Comparison of ENCODE assay signal across 8 cellular contexts in genomic region chr11:46352063-46352841, GRCh38. TPM values are rescaled to one million over a fixed set of nuclear protein-coding genes. Genes with fewer than 3 reads are reported as not detected.
DNase-seq lines count a peak whose midpoint lies in the region; ATAC-seq, FAIRE-seq and TF ChIP-seq lines count a peak whose summit lies in the region.

No MANE protein-coding gene starts in this region.

- CTCF ChIA-PET in activated CD4-positive, alpha-beta T cell treated with anti-CD3 and anti-CD28 coated beads for 36 hours (lab: Charles Lee) = interaction anchor here (0.6 to 13.2 kb wide), 28 partner anchors 9 to 349 kb away, joined by 3 to 141 read pairs (median 4); partner anchors contain the start of genes ATG13, CHRM4 and ZNF408

- peaks cover 82% of the 10 kb centered on the region for H3K4me1 Mint-ChIP-seq in activated CD4-positive, alpha-beta T cell treated with anti-CD3 and anti-CD28 coated beads for 36 hours
- H3K4me1 Mint-ChIP-seq in central memory CD8-positive, alpha-beta T cell = peaks cover 76% of the 10 kb centered on the region

- H3K27me3 ChIP-seq in lung (ENCODE audit: control insufficient read depth, insufficient read depth) = no peaks in the 10 kb centered on the region

- no peak for FAIRE-seq in HTR-8/SVneo (lab: Jason Lieb, UNC)

- H3K27ac ChIP-seq in lung (ENCODE audit: low read depth in 1 of 2, low read length in 1 of 2) = no peak overlapping the region

- ATAC-seq in activated CD4-positive, alpha-beta T cell treated with anti-CD3 and anti-CD28 coated beads for 36 hours = peak; percentile 39
- peak; percentile 49 for ATAC-seq in central memory CD8-positive, alpha-beta T cell (replicated peaks; ENCODE audit: extremely low read depth, poor library complexity, severe bottlenecking)
- no peak for ATAC-seq in lung (ENCODE audit: insufficient read depth, low FRiP score)

- H3K36me3 ChIP-seq in lung (ENCODE audit: control insufficient read depth in 2 of 2, insufficient read depth in 2 of 2, low read length in 2 of 2) = peaks cover 0 to 4% of the 10 kb centered on the region in 2 donors

- peak; percentile 52 for DNase-seq in AG08395 (ENCODE audit: low spot score)
- peak; percentile 29 for DNase-seq in HTR-8/SVneo (ENCODE audit: insufficient read length, low spot score)
- DNase-seq in activated CD4-positive, alpha-beta T cell treated with anti-CD3 and anti-CD28 coated beads for 36 hours = peak; percentile 88
- peak; percentile 72 to 79 for DNase-seq in central memory CD8-positive, alpha-beta T cell (ENCODE audit: low spot score in 2 of 2)
- DNase-seq in lung (ENCODE audit: low spot score) = no peak
- DNase-seq in stimulated activated CD8-positive, alpha-beta memory T cell treated with anti-CD3 and anti-CD28 coated beads, Interleukin-2, amount 100 ng/mL, for 48 hours (ENCODE audit: low read depth in 2 of 2) = peak; percentile 52 to 64
- no peak for DNase-seq in DMS153 (lab: John Stamatoyannopoulos, UW)
- DNase-seq in medulla oblongata (ENCODE audit: extremely low spot score) = no peak

- 62 to 63% methylated on average over 30 to 33 of the region's 33 CpGs for whole genome bisulfite sequencing in lung, 2 donors

- H3K4me1 ChIP-seq in lung (ENCODE audit: control insufficient read depth in 2 of 2, insufficient read depth in 2 of 2, low read length in 2 of 2) = peaks cover 4 to 19% of the 10 kb centered on the region in 2 donors

- H3K9me3 Mint-ChIP-seq in activated CD4-positive, alpha-beta T cell treated with anti-CD3 and anti-CD28 coated beads for 36 hours (ENCODE audit: low read depth) = no peaks in the 10 kb centered on the region
- H3K9me3 Mint-ChIP-seq in central memory CD8-positive, alpha-beta T cell = no peaks in the 10 kb centered on the region

- intact Hi-C loops in activated CD4-positive, alpha-beta T cell treated with anti-CD3 and anti-CD28 coated beads for 36 hours (cut with DNase I, micrococcal nuclease) = loop anchor here (1.0 to 2.0 kb wide), 5 partner anchors 15 to 348 kb away; partner anchors contain the start of genes ARHGAP1 (in 1 of the 2) and PHF21A (in 1 of the 2)

- H3K27me3 Mint-ChIP-seq in activated CD4-positive, alpha-beta T cell treated with anti-CD3 and anti-CD28 coated beads for 36 hours = no peaks in the 10 kb centered on the region
- no peaks in the 10 kb centered on the region for H3K27me3 Mint-ChIP-seq in central memory CD8-positive, alpha-beta T cell

- peak overlapping the region; percentile 76 for H3K4me3 Mint-ChIP-seq in activated CD4-positive, alpha-beta T cell treated with anti-CD3 and anti-CD28 coated beads for 36 hours
- H3K4me3 Mint-ChIP-seq in central memory CD8-positive, alpha-beta T cell = peak overlapping the region; percentile 78

- POLR2A ChIA-PET in activated CD4-positive, alpha-beta T cell treated with anti-CD3 and anti-CD28 coated beads for 36 hours (lab: Charles Lee) = interaction anchor here (0.5 to 0.8 kb wide), 4 partner anchors 8 to 567 kb away, joined by 3 read pairs; no protein-coding TSS in a partner anchor

- peak overlapping the region; percentile 94 for H3K27ac Mint-ChIP-seq in activated CD4-positive, alpha-beta T cell treated with anti-CD3 and anti-CD28 coated beads for 36 hours
- peak overlapping the region; percentile 91 for H3K27ac Mint-ChIP-seq in central memory CD8-positive, alpha-beta T cell (ENCODE audit: low read depth)

- H3K9me3 ChIP-seq in lung (ENCODE audit: control insufficient read depth in 2 of 2, insufficient read depth in 1 of 2, low read length in 1 of 2) = no peaks in the 10 kb centered on the region

- H3K4me3 ChIP-seq in lung = no peak overlapping the region

- peaks cover 23% of the 10 kb centered on the region for H3K36me3 Mint-ChIP-seq in activated CD4-positive, alpha-beta T cell treated with anti-CD3 and anti-CD28 coated beads for 36 hours (ENCODE audit: low read depth)
- peaks cover 44% of the 10 kb centered on the region for H3K36me3 Mint-ChIP-seq in central memory CD8-positive, alpha-beta T cell (ENCODE audit: insufficient read depth)

- TF ChIP-seq CTCF in lung (IDR thresholded peaks at IDR 0.05; ENCODE audit: control extremely low read depth, extremely low read depth) = peak; percentile 42

RNA-seq across cellular contexts. Expression of gene DGKZ, which starts 5.0 kb away (rescaled TPM):
- total RNA-seq in activated CD4-positive, alpha-beta T cell treated with anti-CD3 and anti-CD28 coated beads for 36 hours = 100 to 1,000 TPM in 1 of 2 experiments, 10 to 100 TPM in 1; 87.6 to 101 TPM
- 10 to 100 TPM; 33.3 to 63.2 TPM for total RNA-seq in lung
- 10 to 100 TPM; 42.2 to 46.0 TPM for polyA plus RNA-seq in lung

RNA-seq across cellular contexts. Expression of gene MDK, which starts 29.2 kb away (rescaled TPM):
- 1 to 10 TPM; 3.0 to 6.7 TPM for total RNA-seq in activated CD4-positive, alpha-beta T cell treated with anti-CD3 and anti-CD28 coated beads for 36 hours
- 100 to 1,000 TPM in 1 of 2 donors, 10 to 100 TPM in 1; 52.1 to 134 TPM for total RNA-seq in lung
- polyA plus RNA-seq in lung = 10 to 100 TPM; 26.9 to 30.9 TPM

RNA-seq across cellular contexts. Expression of gene CHRM4, which starts 39.3 kb away (rescaled TPM):
- under 1 TPM in 1 of 2 experiments, not detected in 1; 0.19 TPM for total RNA-seq in activated CD4-positive, alpha-beta T cell treated with anti-CD3 and anti-CD28 coated beads for 36 hours
- under 1 TPM in 1 of 2 donors, not detected in 1; 0.28 TPM for total RNA-seq in lung
- polyA plus RNA-seq in lung = under 1 TPM; 0.05 to 0.10 TPM

Comparison
In these comparisons a context has a peak if more than half of its experiments do, and no peak if none do; other contexts are left out.
1. DNase-seq: peak in AG08395 (single experiment), HTR-8/SVneo (single experiment), activated CD4-positive, alpha-beta T cell treated with anti-CD3 and anti-CD28 coated beads for 36 hours (single experiment), central memory CD8-positive, alpha-beta T cell (2 of 2) and stimulated activated CD8-positive, alpha-beta memory T cell treated with anti-CD3 and anti-CD28 coated beads, Interleukin-2, amount 100 ng/mL, for 48 hours (2 of 2); none in lung (single experiment), DMS153 (single experiment) and medulla oblongata (single experiment).
2. RNA of gene MDK, which starts 29.2 kb away (total RNA-seq): 52.1 to 134 TPM in lung; 3.0 to 6.7 TPM in activated CD4-positive, alpha-beta T cell treated with anti-CD3 and anti-CD28 coated beads for 36 hours; every median in the first group is over 4 times any median in the second.